In the genomic region with DNA sequence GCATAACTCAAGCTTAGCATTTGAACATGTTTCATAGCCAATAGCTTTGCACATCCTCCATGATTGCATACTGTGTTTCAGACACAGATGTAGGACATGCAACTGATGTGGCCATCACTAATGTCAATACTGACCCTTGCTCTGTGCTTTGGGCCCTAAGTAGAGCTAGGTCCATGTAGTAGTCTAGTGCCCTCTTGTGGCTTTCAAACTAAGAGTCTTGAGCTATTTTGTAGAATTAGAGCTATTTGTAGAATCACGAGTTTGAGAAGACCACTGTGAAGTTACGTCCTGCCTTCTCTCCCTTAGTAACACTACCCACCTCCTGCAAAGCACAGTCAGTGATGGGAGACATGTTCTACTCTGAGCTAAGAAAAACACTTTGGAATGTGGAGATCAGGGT, we compare ENCODE assay signal across 8 cellular contexts.
DNase-seq lines count a peak whose midpoint lies in the region; ATAC-seq, FAIRE-seq and TF ChIP-seq lines count a peak whose summit lies in the region.

No MANE protein-coding gene starts in this region.

- H3K36me3 ChIP-seq in HepG2 (replicated peaks in 1 of 2; ENCODE audit: control insufficient read depth in 1 of 2, insufficient read depth in 2 of 2, low read length in 2 of 2), result no peaks in the 10 kb centered on the region

- in situ Hi-C loops in HepG2 (cut with HindIII; ENCODE audit: extremely low pct_ligation_motif_present, low pct_unique_long_range_greater_than_20kb), result no loop called here

- TF ChIP-seq EP300 in HepG2 (IDR thresholded peaks at IDR 0.05; ENCODE audit: low read depth in 2 of 2, low read length in 2 of 2), result no peak
- no peak for TF ChIP-seq EP300 in HepG2 (CRISPR knock-in tag; IDR thresholded peaks at IDR 0.05; ENCODE audit: borderline replicate concordance)

- TF ChIP-seq CTCF in activated CD8-positive, alpha-beta T cell treated with anti-CD3 and anti-CD28 coated beads for 36 hours (IDR thresholded peaks at IDR 0.05), result peak; percentile 62
- peak; percentile 74 for TF ChIP-seq CTCF in HepG2 (CRISPR knock-in tag; IDR thresholded peaks at IDR 0.05)

- no peaks in the 10 kb centered on the region for H3K9me3 ChIP-seq in HepG2 (ENCODE audit: low read length)

- H3K36me3 Mint-ChIP-seq in activated CD8-positive, alpha-beta T cell treated with anti-CD3 and anti-CD28 coated beads for 36 hours (ENCODE audit: low read depth), result no peaks in the 10 kb centered on the region
- H3K36me3 Mint-ChIP-seq in activated CD8-positive, alpha-beta T cell treated with anti-CD3 and anti-CD28 coated beads, Interleukin-2, amount 10 ng/mL, durations not matched to agents 7 days and 5 days (ENCODE audit: low read depth), result no peaks in the 10 kb centered on the region

- H3K9ac ChIP-seq in HepG2 (ENCODE audit: insufficient read depth, low read depth, low read length), result no peak overlapping the region

- peaks cover 0 to 7% of the 10 kb centered on the region in 2 experiments; a peak in 1 of 5 replicates for H3K27me3 ChIP-seq in HepG2 (ENCODE audit: control insufficient read depth in 1 of 2, insufficient read depth in 2 of 2, low read length in 2 of 2)

- H3K4me1 ChIP-seq in HepG2 (ENCODE audit: insufficient read depth, low read length), result no peaks in the 10 kb centered on the region

- H2AFZ ChIP-seq in HepG2 (ENCODE audit: low read length), result no peak overlapping the region

- POLR2A ChIA-PET in activated CD8-positive, alpha-beta T cell treated with anti-CD3 and anti-CD28 coated beads for 36 hours (lab: Charles Lee), result interaction anchor here (0.7 kb wide), 1 partner anchor 17 kb away, joined by 3 read pairs; no protein-coding TSS in a partner anchor
- POLR2A ChIA-PET in activated CD8-positive, alpha-beta T cell treated with anti-CD3 and anti-CD28 coated beads, Interleukin-2, amount 10 ng/mL, durations not matched to agents 7 days and 5 days (lab: Charles Lee), result interaction anchor here (0.5 kb wide), 1 partner anchor 668 kb away, joined by 3 read pairs; the partner anchor contains the start of gene RPL37A
- POLR2A ChIA-PET in HepG2 (lab: Yijun Ruan, JAX), result no interaction called here

- H3K27me3 Mint-ChIP-seq in activated CD8-positive, alpha-beta T cell treated with anti-CD3 and anti-CD28 coated beads for 36 hours, result peaks cover 4% of the 10 kb centered on the region
- H3K27me3 Mint-ChIP-seq in activated CD8-positive, alpha-beta T cell treated with anti-CD3 and anti-CD28 coated beads, Interleukin-2, amount 10 ng/mL, durations not matched to agents 7 days and 5 days (ENCODE audit: low read depth), result peaks cover 9% of the 10 kb centered on the region

- H3K9me3 Mint-ChIP-seq in activated CD8-positive, alpha-beta T cell treated with anti-CD3 and anti-CD28 coated beads for 36 hours, result peaks cover 1% of the 10 kb centered on the region
- H3K9me3 Mint-ChIP-seq in activated CD8-positive, alpha-beta T cell treated with anti-CD3 and anti-CD28 coated beads, Interleukin-2, amount 10 ng/mL, durations not matched to agents 7 days and 5 days (ENCODE audit: insufficient read depth), result no peaks in the 10 kb centered on the region

- no peak for TF ChIP-seq POLR2A in HepG2 (IDR thresholded peaks at IDR 0.05; ENCODE audit: insufficient read depth in 1 of 2, low read depth in 2 of 2, low read length in 2 of 2)

- H3K4me2 ChIP-seq in HepG2 (ENCODE audit: low read depth, low read length), result no peak overlapping the region

- H3K27ac ChIP-seq in HepG2 (ENCODE audit: extremely low read length, insufficient read depth, low read length), result no peak overlapping the region

- no peak for DNase-seq in activated CD8-positive, alpha-beta T cell treated with anti-CD3 and anti-CD28 coated beads for 36 hours
- DNase-seq in activated CD8-positive, alpha-beta T cell treated with anti-CD3 and anti-CD28 coated beads, Interleukin-2, amount 10 ng/mL, durations not matched to agents 7 days and 5 days, result no peak
- peak; percentile 27 for DNase-seq in NCI-H2227 treated with DMSO at 0.1 percent for 48 hours (lab: John Stamatoyannopoulos, UW)
- DNase-seq in brain pericyte (ENCODE audit: low read depth, low spot score), result peak; percentile 58
- DNase-seq in HepG2 (ENCODE audit: low spot score), result peak; percentile 46
- no peak for DNase-seq in GM19240 (ENCODE audit: insufficient read length, low spot score)
- no peak for DNase-seq in germinal center (ENCODE audit: low spot score)

- H4K20me1 ChIP-seq in HepG2 (ENCODE audit: insufficient read depth, low read length), result no peaks in the 10 kb centered on the region

- H3K27ac Mint-ChIP-seq in activated CD8-positive, alpha-beta T cell treated with anti-CD3 and anti-CD28 coated beads for 36 hours, result no peak overlapping the region
- no peak overlapping the region for H3K27ac Mint-ChIP-seq in activated CD8-positive, alpha-beta T cell treated with anti-CD3 and anti-CD28 coated beads, Interleukin-2, amount 10 ng/mL, durations not matched to agents 7 days and 5 days

- no peak overlapping the region for H3K4me3 Mint-ChIP-seq in activated CD8-positive, alpha-beta T cell treated with anti-CD3 and anti-CD28 coated beads for 36 hours
- H3K4me3 Mint-ChIP-seq in activated CD8-positive, alpha-beta T cell treated with anti-CD3 and anti-CD28 coated beads, Interleukin-2, amount 10 ng/mL, durations not matched to agents 7 days and 5 days, result no peak overlapping the region

- CTCF ChIA-PET in activated CD8-positive, alpha-beta T cell treated with anti-CD3 and anti-CD28 coated beads for 36 hours (lab: Charles Lee), result interaction anchor here (0.6 to 1.3 kb wide), 11 partner anchors 8 to 349 kb away, joined by 3 to 9 read pairs (median 3); no protein-coding TSS in a partner anchor
- CTCF ChIA-PET in activated CD8-positive, alpha-beta T cell treated with anti-CD3 and anti-CD28 coated beads, Interleukin-2, amount 10 ng/mL, durations not matched to agents 7 days and 5 days (lab: Charles Lee), result interaction anchor here (0.8 to 1.3 kb wide), 24 partner anchors 8 to 590 kb away, joined by 3 to 8 read pairs (median 4); partner anchors contain the start of gene IGFBP5
- CTCF ChIA-PET in HepG2 (lab: Yijun Ruan, JAX; ENCODE audit: low intra/inter-chr PET ratio, low total read pairs), result interaction anchor here (1.1 to 1.4 kb wide), 5 partner anchors 122 to 467 kb away, joined by 3 to 7 read pairs (median 3); no protein-coding TSS in a partner anchor

- BruUV-seq in HepG2 (replicated peaks; lab: Mats Ljungman, UMichigan), result no TSS peak

- H3K4me1 Mint-ChIP-seq in activated CD8-positive, alpha-beta T cell treated with anti-CD3 and anti-CD28 coated beads for 36 hours (ENCODE audit: low read depth), result peaks cover 18% of the 10 kb centered on the region
- peaks cover 25% of the 10 kb centered on the region for H3K4me1 Mint-ChIP-seq in activated CD8-positive, alpha-beta T cell treated with anti-CD3 and anti-CD28 coated beads, Interleukin-2, amount 10 ng/mL, durations not matched to agents 7 days and 5 days (ENCODE audit: low read depth)

- intact Hi-C loops in activated CD8-positive, alpha-beta T cell treated with anti-CD3 and anti-CD28 coated beads for 36 hours (cut with micrococcal nuclease), result no loop called here
- intact Hi-C loops in HepG2 (cut with micrococcal nuclease; ENCODE audit: unreplicated experiment), result loop anchor here (1.0 kb wide), 3 partner anchors 344 to 484 kb away; no protein-coding TSS in a partner anchor

- peak; percentile 64 for FAIRE-seq in HepG2 (lab: Jason Lieb, UNC)

- peak; percentile 41; the same call in 1 of the 2 replicates for TF ChIP-seq RAD21 in HepG2 (CRISPR knock-in tag; IDR thresholded peaks at IDR 0.05)

- 0% methylated on average over 2 of the region's 2 CpGs for WGBS in HepG2 (ENCODE audit: low lambda C conversion rate)

- H3K4me3 ChIP-seq in HepG2 (replicated peaks in 1 of 3; ENCODE audit: insufficient read depth in 1 of 3, low read depth in 2 of 3, low read length in 3 of 3), result no peak overlapping the region

- ATAC-seq in activated CD8-positive, alpha-beta T cell treated with anti-CD3 and anti-CD28 coated beads for 36 hours, result no peak
- ATAC-seq in activated CD8-positive, alpha-beta T cell treated with anti-CD3 and anti-CD28 coated beads, Interleukin-2, amount 10 ng/mL, durations not matched to agents 7 days and 5 days, result no peak
- ATAC-seq in HepG2 (peak; percentile 89), HG03565 (IDR thresholded peaks at IDR 0.05; ENCODE audit: unreplicated experiment) (no peak)

- H3K79me2 ChIP-seq in HepG2 (ENCODE audit: insufficient read depth, low read length), result no peaks in the 10 kb centered on the region

TF ChIP-seq in HepG2, 621 proteins besides CTCF, POLR2A, EP300 and RAD21 (continues in another document):
- TF ChIP-seq ZNF670 (CRISPR knock-in tag; IDR thresholded peaks at IDR 0.05; ENCODE audit: borderline replicate concordance) (no peak), MIER2 (CRISPR knock-in tag; IDR thresholded peaks at IDR 0.05) (peak; percentile 68; the same call in 1 of the 2 replicates), SIN3B (IDR thresholded peaks at IDR 0.05; ENCODE audit: low read length) (no peak), EHMT2 (IDR thresholded peaks at IDR 0.05; ENCODE audit: borderline replicate concordance, low read depth, low read length) (peak; percentile 96; the same call in 1 of the 2 replicates), TOPORS (CRISPR knock-in tag; IDR thresholded peaks at IDR 0.05) (no peak), ZNF160 (CRISPR knock-in tag; IDR thresholded peaks at IDR 0.05) (no peak), PHF21A (CRISPR knock-in tag; IDR thresholded peaks at IDR 0.05) (no peak), NPAS2 (CRISPR knock-in tag; IDR thresholded peaks at IDR 0.05; ENCODE audit: borderline replicate concordance) (no peak), ZNF746 (CRISPR knock-in tag; IDR thresholded peaks at IDR 0.05) (no peak), MAFF (IDR thresholded peaks at IDR 0.05; ENCODE audit: low read depth, low read length) (no peak), SNAPC5 (CRISPR knock-in tag; IDR thresholded peaks at IDR 0.05; ENCODE audit: borderline replicate concordance) (no peak), ZNF432 (CRISPR knock-in tag; IDR thresholded peaks at IDR 0.05; ENCODE audit: borderline replicate concordance) (no peak), PRPF4 (IDR thresholded peaks at IDR 0.05; ENCODE audit: low read depth, low read length, poor library complexity, severe bottlenecking) (no peak)
- TF ChIP-seq, protein P1, sequence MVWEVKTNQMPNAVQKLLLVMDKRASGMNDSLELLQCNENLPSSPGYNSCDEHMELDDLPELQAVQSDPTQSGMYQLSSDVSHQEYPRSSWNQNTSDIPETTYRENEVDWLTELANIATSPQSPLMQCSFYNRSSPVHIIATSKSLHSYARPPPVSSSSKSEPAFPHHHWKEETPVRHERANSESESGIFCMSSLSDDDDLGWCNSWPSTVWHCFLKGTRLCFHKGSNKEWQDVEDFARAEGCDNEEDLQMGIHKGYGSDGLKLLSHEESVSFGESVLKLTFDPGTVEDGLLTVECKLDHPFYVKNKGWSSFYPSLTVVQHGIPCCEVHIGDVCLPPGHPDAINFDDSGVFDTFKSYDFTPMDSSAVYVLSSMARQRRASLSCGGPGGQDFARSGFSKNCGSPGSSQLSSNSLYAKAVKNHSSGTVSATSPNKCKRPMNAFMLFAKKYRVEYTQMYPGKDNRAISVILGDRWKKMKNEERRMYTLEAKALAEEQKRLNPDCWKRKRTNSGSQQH (CRISPR knock-in tag; IDR thresholded peaks at IDR 0.05; ENCODE audit: low read depth), result no peak

Comparison
In these comparisons a context has a peak if more than half of its experiments do, and no peak if none do; other contexts are left out.
1. DNase-seq: peak in NCI-H2227 treated with DMSO at 0.1 percent for 48 hours (single experiment), brain pericyte (single experiment) and HepG2 (single experiment); none in activated CD8-positive, alpha-beta T cell treated with anti-CD3 and anti-CD28 coated beads for 36 hours (single experiment), activated CD8-positive, alpha-beta T cell treated with anti-CD3 and anti-CD28 coated beads, Interleukin-2, amount 10 ng/mL, durations not matched to agents 7 days and 5 days (single experiment), GM19240 (single experiment) and germinal center (single experiment).